In the genomic region with DNA sequence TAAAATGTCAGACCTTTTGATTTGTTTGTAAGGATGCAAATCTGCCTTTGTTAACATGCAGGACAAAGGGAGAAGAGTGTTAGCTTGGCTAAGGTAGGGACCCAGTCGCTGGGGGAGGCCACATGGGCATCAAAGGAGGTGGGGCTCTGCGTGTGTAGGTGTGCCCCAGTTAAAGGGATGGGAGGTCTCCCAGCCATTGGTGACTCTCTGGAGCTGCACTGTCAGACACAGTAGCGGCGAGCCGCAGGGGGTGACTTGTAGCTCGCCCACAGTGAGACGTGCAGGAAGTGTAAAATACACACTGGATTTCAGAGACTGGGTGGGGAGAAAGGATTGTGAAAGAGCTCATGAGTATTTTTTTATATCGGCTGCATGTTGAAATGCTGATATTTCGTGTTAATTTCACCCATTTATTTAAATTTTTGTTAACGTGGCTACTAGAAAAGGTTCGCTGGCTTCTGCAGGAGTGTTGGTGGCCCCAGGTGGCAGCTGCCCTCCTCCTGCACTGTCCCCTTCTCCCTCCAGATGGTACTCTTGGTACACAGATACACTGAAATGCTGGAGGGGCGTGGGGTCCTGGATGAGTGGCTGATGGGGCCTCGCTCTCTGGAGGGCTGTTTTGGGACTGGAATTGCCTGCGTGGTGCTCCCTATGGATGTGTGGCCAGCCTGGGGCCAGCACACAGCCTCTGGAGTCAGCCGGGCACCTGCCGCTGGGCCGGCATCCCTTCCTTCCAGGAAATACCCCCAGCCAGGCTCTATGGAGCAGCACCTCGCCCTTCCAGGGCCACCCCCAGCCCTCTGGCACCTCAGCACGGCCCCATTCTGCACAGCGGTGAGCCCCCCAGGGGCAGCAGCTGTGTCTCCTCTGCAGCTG, we compare ENCODE assay signal across 19 cellular contexts. TPM values are rescaled to one million over a fixed set of nuclear protein-coding genes. Genes with fewer than 3 reads are reported as not detected.
DNase-seq lines count a peak whose midpoint lies in the region; ATAC-seq and TF ChIP-seq lines count a peak whose summit lies in the region.
"Had no signal": no experiment of that assay in that cellular context is flagged by ENCODE, and none has a peak within 500 bp of the region (broad histone marks: within the 10 kb centered on the region; RNA-seq: fewer than 3 reads in every experiment).

No MANE protein-coding gene starts in this region.

- H2BK12ac ChIP-seq in mesenchymal stem cell (ENCODE audit: low read length in 2 of 2), result peak overlapping the region; percentile 24 to 31

- intact Hi-C loops in natural killer cell (cut with micrococcal nuclease), result no loop called here

- H4K91ac ChIP-seq in mesenchymal stem cell (ENCODE audit: low read length), result no peak overlapping the region

- no peak overlapping the region for H3K4me3 Mint-ChIP-seq in natural killer cell treated with Interleukin-12 subunit alpha and Interleukin-12 subunit beta and Interleukin-15 and Interleukin-18, amount 100 ng/mL, for 72 hours
- H3K4me3 Mint-ChIP-seq in natural killer cell (no peak overlapping the region), WTC11 (no peak overlapping the region)
- H3K4me3 Mint-ChIP-seq: activated B cell treated with CpG ODN at 0.5 μM for 24 hours; activated CD8-positive, alpha-beta T cell treated with anti-CD3 and anti-CD28 coated beads, Interleukin-2, amount 10 ng/mL, durations not matched to agents 7 days and 5 days; activated naive CD8-positive, alpha-beta T cell treated with anti-CD3 and anti-CD28 coated beads, Interleukin-2, amount 10 ng/mL, durations not matched to agents 7 days and 5 days; activated T-cell treated with anti-CD3 and anti-CD28 coated beads, Interleukin-2, amount 50 U/mL, for 72 hours had no signal

- H3K27ac ChIP-seq in mesenchymal stem cell (ENCODE audit: low read length, poor library complexity, severe bottlenecking), result no peak overlapping the region
- H3K27ac ChIP-seq: cardiac muscle cell, heart right ventricle, neutrophil, RWPE1, stomach had no signal

- POLR2A ChIA-PET in WTC11 (lab: Charles Lee), result no interaction called here

- TF ChIP-seq CTCF in natural killer cell (IDR thresholded peaks at IDR 0.05), result no peak
- TF ChIP-seq CTCF in WTC11 (IDR thresholded peaks at IDR 0.05), result no peak
- no peak for TF ChIP-seq CTCF in foreskin fibroblast (IDR thresholded peaks at IDR 0.05; ENCODE audit: low read depth, low read length)

- H3K4me2 ChIP-seq in mesenchymal stem cell (ENCODE audit: low read length, poor library complexity, severe bottlenecking), result no peak overlapping the region

- peaks cover 0 to 4% of the 10 kb centered on the region in 2 experiments for H3K36me3 ChIP-seq in mesenchymal stem cell (ENCODE audit: control insufficient read depth in 1 of 2, insufficient read depth in 2 of 2, low read depth in 1 of 2, low read length in 2 of 2)
- H3K36me3 ChIP-seq: cardiac muscle cell, heart right ventricle, neutrophil had no signal

- no peak overlapping the region for H4K8ac ChIP-seq in mesenchymal stem cell (ENCODE audit: low read length)

- H3K9me3 ChIP-seq in mesenchymal stem cell (ENCODE audit: control insufficient read depth, low read length), result no peaks in the 10 kb centered on the region
- H3K9me3 ChIP-seq: heart right ventricle, neutrophil, stomach had no signal

- H2AK5ac ChIP-seq in mesenchymal stem cell (ENCODE audit: low read length, severe bottlenecking), result no peak overlapping the region

- H3K27me3 ChIP-seq in mesenchymal stem cell (ENCODE audit: control insufficient read depth in 1 of 2, insufficient read depth in 1 of 2, low read length in 2 of 2), result peaks cover 0 to under 1% of the 10 kb centered on the region in 2 experiments
- H3K27me3 ChIP-seq: cardiac muscle cell, heart right ventricle, stomach had no signal

- peak overlapping the region in 1 of 2 experiments; percentile 36 for H3K14ac ChIP-seq in mesenchymal stem cell (ENCODE audit: low read length in 2 of 2)

- H2BK15ac ChIP-seq in mesenchymal stem cell (ENCODE audit: low read depth, poor library complexity, severe bottlenecking), result no peak overlapping the region

- no peak overlapping the region for H3K4ac ChIP-seq in mesenchymal stem cell (ENCODE audit: low read depth in 1 of 2, low read length in 2 of 2)

- H2BK5ac ChIP-seq in mesenchymal stem cell (ENCODE audit: low read depth, low read length, poor library complexity, severe bottlenecking), result no peak overlapping the region

- H3K18ac ChIP-seq in mesenchymal stem cell (ENCODE audit: low read depth in 1 of 2, low read length in 2 of 2), result no peak overlapping the region

- H3K4me3 ChIP-seq in mesenchymal stem cell (ENCODE audit: insufficient read depth in 1 of 2, low read depth in 1 of 2, low read length in 2 of 2) (no peak overlapping the region), foreskin fibroblast (ENCODE audit: low read depth in 1 of 2, low read length in 2 of 2) (no peak overlapping the region)
- H3K4me3 ChIP-seq: cardiac muscle cell, heart right ventricle, stomach had no signal

- peak overlapping the region in 1 of 2 experiments; percentile 18 for H3K23ac ChIP-seq in mesenchymal stem cell (ENCODE audit: low read length in 2 of 2)

- H2BK120ac ChIP-seq in mesenchymal stem cell (ENCODE audit: low read depth, low read length), result no peak overlapping the region

- H3K4me1 Mint-ChIP-seq in natural killer cell treated with Interleukin-12 subunit alpha and Interleukin-12 subunit beta and Interleukin-15 and Interleukin-18, amount 100 ng/mL, for 72 hours (ENCODE audit: low read depth in 2 of 2), result no peaks in the 10 kb centered on the region
- H3K4me1 Mint-ChIP-seq in natural killer cell (no peaks in the 10 kb centered on the region), WTC11 (peaks cover 21% of the 10 kb centered on the region)
- H3K4me1 Mint-ChIP-seq: activated naive CD8-positive, alpha-beta T cell treated with anti-CD3 and anti-CD28 coated beads, Interleukin-2, amount 10 ng/mL, durations not matched to agents 7 days and 5 days; CD8-positive, alpha-beta memory T cell had no signal

- H3K27me3 Mint-ChIP-seq in natural killer cell treated with Interleukin-12 subunit alpha and Interleukin-12 subunit beta and Interleukin-15 and Interleukin-18, amount 100 ng/mL, for 72 hours, result no peaks in the 10 kb centered on the region
- H3K27me3 Mint-ChIP-seq in natural killer cell (ENCODE audit: low read depth in 2 of 2) (no peaks in the 10 kb centered on the region), WTC11 (ENCODE audit: low read depth) (no peaks in the 10 kb centered on the region)
- H3K27me3 Mint-ChIP-seq: activated B cell treated with CpG ODN at 0.5 μM for 24 hours; activated naive CD8-positive, alpha-beta T cell treated with anti-CD3 and anti-CD28 coated beads, Interleukin-2, amount 10 ng/mL, durations not matched to agents 7 days and 5 days; CD8-positive, alpha-beta memory T cell had no signal

- CTCF ChIA-PET in WTC11 (lab: Charles Lee), result interaction anchor here (1.6 kb wide), 1 partner anchor 9 kb away, joined by 6 read pairs; no protein-coding TSS in a partner anchor

- H3K4me1 ChIP-seq in mesenchymal stem cell (ENCODE audit: control insufficient read depth, insufficient read depth, low read depth, low read length), result peaks cover 9% of the 10 kb centered on the region

- no peaks in the 10 kb centered on the region for H3K9me3 Mint-ChIP-seq in natural killer cell treated with Interleukin-12 subunit alpha and Interleukin-12 subunit beta and Interleukin-15 and Interleukin-18, amount 100 ng/mL, for 72 hours
- no peaks in the 10 kb centered on the region for H3K9me3 Mint-ChIP-seq in natural killer cell
- peaks cover 5% of the 10 kb centered on the region for H3K9me3 Mint-ChIP-seq in WTC11
- H3K9me3 Mint-ChIP-seq: activated B cell treated with CpG ODN at 0.5 μM for 24 hours; activated naive CD8-positive, alpha-beta T cell treated with anti-CD3 and anti-CD28 coated beads, Interleukin-2, amount 10 ng/mL, durations not matched to agents 7 days and 5 days; activated T-cell treated with anti-CD3 and anti-CD28 coated beads, Interleukin-2, amount 50 U/mL, for 72 hours; CD8-positive, alpha-beta memory T cell had no signal

- peak; percentile 57 for DNase-seq in natural killer cell treated with Interleukin-12 subunit alpha and Interleukin-12 subunit beta and Interleukin-15 and Interleukin-18, amount 100 ng/mL, for 72 hours (ENCODE audit: low spot score)
- DNase-seq in natural killer cell (no peak), WTC11 (ENCODE audit: low spot score) (peak; percentile 11), mesenchymal stem cell (no peak), C1 segment of cervical spinal cord (lab: John Stamatoyannopoulos, UW) (no peak), foreskin fibroblast (no peak)
- DNase-seq in stimulated activated CD4-positive, alpha-beta T cell treated with anti-CD3 and anti-CD28 coated beads, Interleukin-15, amount 100 ng/mL, for 24 hours, result no peak
- DNase-seq: activated B cell treated with CpG ODN at 0.5 μM for 24 hours; activated CD8-positive, alpha-beta T cell treated with anti-CD3 and anti-CD28 coated beads, Interleukin-2, amount 10 ng/mL, durations not matched to agents 7 days and 5 days; activated naive CD8-positive, alpha-beta T cell treated with anti-CD3 and anti-CD28 coated beads, Interleukin-2, amount 10 ng/mL, durations not matched to agents 7 days and 5 days; activated T-cell treated with anti-CD3 and anti-CD28 coated beads, Interleukin-2, amount 50 U/mL, for 72 hours; effector CD8-positive, alpha-beta T cell; heart right ventricle; stomach had no signal

- no peak overlapping the region for H3K27ac Mint-ChIP-seq in natural killer cell treated with Interleukin-12 subunit alpha and Interleukin-12 subunit beta and Interleukin-15 and Interleukin-18, amount 100 ng/mL, for 72 hours
- H3K27ac Mint-ChIP-seq in natural killer cell, result no peak overlapping the region
- no peak overlapping the region for H3K27ac Mint-ChIP-seq in WTC11
- H3K27ac Mint-ChIP-seq: activated B cell treated with CpG ODN at 0.5 μM for 24 hours; activated CD8-positive, alpha-beta T cell treated with anti-CD3 and anti-CD28 coated beads, Interleukin-2, amount 10 ng/mL, durations not matched to agents 7 days and 5 days; activated naive CD8-positive, alpha-beta T cell treated with anti-CD3 and anti-CD28 coated beads, Interleukin-2, amount 10 ng/mL, durations not matched to agents 7 days and 5 days; activated T-cell treated with anti-CD3 and anti-CD28 coated beads, Interleukin-2, amount 50 U/mL, for 72 hours; CD8-positive, alpha-beta memory T cell had no signal

- no peaks in the 10 kb centered on the region for H3K79me1 ChIP-seq in mesenchymal stem cell (replicated peaks; ENCODE audit: low read length, poor library complexity, severe bottlenecking)

- no peak overlapping the region for H3K9ac ChIP-seq in mesenchymal stem cell (ENCODE audit: low read length)

- H2AFZ ChIP-seq in mesenchymal stem cell (ENCODE audit: low read depth, low read length), result no peak overlapping the region

- no peak for ATAC-seq in natural killer cell treated with Interleukin-12 subunit alpha and Interleukin-12 subunit beta and Interleukin-15 and Interleukin-18, amount 100 ng/mL, for 72 hours
- ATAC-seq in natural killer cell (no peak), WTC11 (peak; percentile 31; the same call in 1 of the 2 replicates), HG03378 (IDR thresholded peaks at IDR 0.05; ENCODE audit: unreplicated experiment) (no peak)
- ATAC-seq: activated CD8-positive, alpha-beta T cell treated with anti-CD3 and anti-CD28 coated beads, Interleukin-2, amount 10 ng/mL, durations not matched to agents 7 days and 5 days; activated T-cell treated with anti-CD3 and anti-CD28 coated beads, Interleukin-2, amount 50 U/mL, for 72 hours had no signal

- no peaks in the 10 kb centered on the region for H3K36me3 Mint-ChIP-seq in natural killer cell treated with Interleukin-12 subunit alpha and Interleukin-12 subunit beta and Interleukin-15 and Interleukin-18, amount 100 ng/mL, for 72 hours
- H3K36me3 Mint-ChIP-seq in natural killer cell (no peaks in the 10 kb centered on the region), WTC11 (peaks cover 10% of the 10 kb centered on the region)
- H3K36me3 Mint-ChIP-seq: activated naive CD8-positive, alpha-beta T cell treated with anti-CD3 and anti-CD28 coated beads, Interleukin-2, amount 10 ng/mL, durations not matched to agents 7 days and 5 days had no signal

- WGBS in mesenchymal stem cell, result 86% methylated on average over 18 of the region's 20 CpGs

RNA-seq across cellular contexts. Expression of gene LHPP, which starts 59.2 kb away (rescaled TPM):
- 1 to 10 TPM; 4.4 to 6.1 TPM for total RNA-seq in natural killer cell treated with Interleukin-12 subunit alpha and Interleukin-12 subunit beta and Interleukin-15 and Interleukin-18, amount 100 ng/mL, for 72 hours
- total RNA-seq in natural killer cell, result 10 to 100 TPM; 12.3 to 19.3 (median 14.8) TPM
- total RNA-seq in WTC11 (2021), result 33.2 to 42.4 TPM (median 41.1 TPM) in 3 replicates
- polyA plus RNA-seq in mesenchymal stem cell (2013, experiment 1 of 2), result 11.3 TPM
- polyA plus RNA-seq in mesenchymal stem cell (2013, experiment 2 of 2), result 11.0 TPM

Comparison
In these comparisons a context has a peak if more than half of its experiments do, and no peak if none do; other contexts are left out.
1. DNase-seq: peak in natural killer cell treated with Interleukin-12 subunit alpha and Interleukin-12 subunit beta and Interleukin-15 and Interleukin-18, amount 100 ng/mL, for 72 hours (single experiment) and WTC11 (single experiment); none in natural killer cell (single experiment), mesenchymal stem cell (single experiment), C1 segment of cervical spinal cord (0 of 14), foreskin fibroblast (0 of 2) and stimulated activated CD4-positive, alpha-beta T cell treated with anti-CD3 and anti-CD28 coated beads, Interleukin-15, amount 100 ng/mL, for 24 hours (single experiment).